ENCODE assay signal across 22 cellular contexts in genomic region chr17:18099516-18099915, GRCh38.
"Had no signal": no experiment of that assay in that cellular context is flagged by ENCODE, and none has a peak within 500 bp of the region (broad histone marks: within the 10 kb centered on the region; RNA-seq: fewer than 3 reads in every experiment).

No MANE protein-coding gene starts in this region.

- DNase-seq: hippocampal formation; kidney glomerular epithelial cell; left cardiac atrium; lower lobe of right lung; mammary epithelial cell; mesenchymal stem cell; naive thymus-derived CD8-positive, alpha-beta T cell; occipital lobe; ovary; retina; right cardiac atrium; stimulated activated CD4-positive, alpha-beta T cell treated with anti-CD3 and anti-CD28 coated beads, Interleukin-4, amount 100 ng/mL, for 24 hours; stimulated activated naive CD4-positive, alpha-beta T cell treated with Interleukin-2 at 50 U/mL for 16 hours; stimulated activated naive CD8-positive, alpha-beta T cell treated with anti-CD3 and anti-CD28 coated beads, Interleukin-15, amount 100 ng/mL, for 72 hours; substantia nigra; uterus had no signal

- H3K4me3 ChIP-seq: lower lobe of right lung, ovary, skin epidermis, tibial nerve, uterus had no signal

- ATAC-seq: left cardiac atrium; left lobe of liver; lower lobe of right lung; naive thymus-derived CD8-positive, alpha-beta T cell; right cardiac atrium; sciatic nerve; stimulated activated effector memory CD8-positive, alpha-beta T cell treated with anti-CD3 and anti-CD28 coated beads, Interleukin-12 subunit alpha, Interleukin-12 subunit beta, amount 100 ng/mL, for 72 hours; stimulated activated naive CD8-positive, alpha-beta T cell treated with anti-CD3 and anti-CD28 coated beads, Interleukin-15, amount 100 ng/mL, for 72 hours had no signal

- H3K9me3 ChIP-seq: lower lobe of right lung, neutrophil, ovary, tibial nerve, uterus had no signal

- H3K36me3 ChIP-seq: ovary, uterus had no signal

- H3K27me3 ChIP-seq: neutrophil, ovary, tibial nerve, uterus had no signal

- H3K4me1 ChIP-seq: lower lobe of right lung, tibial nerve, uterus had no signal

- H3K27ac ChIP-seq: lower lobe of right lung, neutrophil, ovary, skin epidermis, tibial nerve, uterus had no signal
